Comparison of ENCODE assay signal across 8 cellular contexts in the genomic region with DNA sequence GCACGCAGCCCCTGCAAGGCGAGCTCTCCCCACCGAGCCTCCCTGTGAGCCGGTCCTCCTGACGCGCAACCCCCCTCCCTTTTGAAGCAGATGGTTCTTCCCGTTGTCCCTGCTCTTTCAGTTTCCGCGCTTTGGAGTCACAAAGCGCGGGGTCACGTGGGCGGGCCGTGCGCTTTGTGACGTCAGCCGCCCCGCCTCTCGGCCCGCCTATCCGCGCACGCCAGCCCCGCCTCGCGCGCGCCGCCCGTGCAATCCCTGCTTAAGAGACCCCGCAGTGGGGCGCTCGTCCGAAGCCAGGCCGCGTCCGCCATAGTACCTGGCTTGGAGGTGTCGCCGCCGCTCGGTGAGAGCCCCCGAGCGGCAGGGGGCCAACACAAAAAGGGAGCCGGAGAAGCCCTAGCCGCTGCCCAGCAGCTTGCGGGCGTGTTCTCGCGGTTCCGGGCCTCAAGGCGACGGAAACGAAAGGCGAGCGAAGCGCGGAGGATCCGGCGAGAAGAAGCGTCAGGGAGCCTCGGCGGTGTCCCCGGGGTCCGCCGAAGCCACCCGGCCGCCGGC. TPM values are rescaled to one million over a fixed set of nuclear protein-coding genes. Genes with fewer than 3 reads are reported as not detected.
DNase-seq lines count a peak whose midpoint lies in the region; ATAC-seq and TF ChIP-seq lines count a peak whose summit lies in the region.

A gene with protein sequence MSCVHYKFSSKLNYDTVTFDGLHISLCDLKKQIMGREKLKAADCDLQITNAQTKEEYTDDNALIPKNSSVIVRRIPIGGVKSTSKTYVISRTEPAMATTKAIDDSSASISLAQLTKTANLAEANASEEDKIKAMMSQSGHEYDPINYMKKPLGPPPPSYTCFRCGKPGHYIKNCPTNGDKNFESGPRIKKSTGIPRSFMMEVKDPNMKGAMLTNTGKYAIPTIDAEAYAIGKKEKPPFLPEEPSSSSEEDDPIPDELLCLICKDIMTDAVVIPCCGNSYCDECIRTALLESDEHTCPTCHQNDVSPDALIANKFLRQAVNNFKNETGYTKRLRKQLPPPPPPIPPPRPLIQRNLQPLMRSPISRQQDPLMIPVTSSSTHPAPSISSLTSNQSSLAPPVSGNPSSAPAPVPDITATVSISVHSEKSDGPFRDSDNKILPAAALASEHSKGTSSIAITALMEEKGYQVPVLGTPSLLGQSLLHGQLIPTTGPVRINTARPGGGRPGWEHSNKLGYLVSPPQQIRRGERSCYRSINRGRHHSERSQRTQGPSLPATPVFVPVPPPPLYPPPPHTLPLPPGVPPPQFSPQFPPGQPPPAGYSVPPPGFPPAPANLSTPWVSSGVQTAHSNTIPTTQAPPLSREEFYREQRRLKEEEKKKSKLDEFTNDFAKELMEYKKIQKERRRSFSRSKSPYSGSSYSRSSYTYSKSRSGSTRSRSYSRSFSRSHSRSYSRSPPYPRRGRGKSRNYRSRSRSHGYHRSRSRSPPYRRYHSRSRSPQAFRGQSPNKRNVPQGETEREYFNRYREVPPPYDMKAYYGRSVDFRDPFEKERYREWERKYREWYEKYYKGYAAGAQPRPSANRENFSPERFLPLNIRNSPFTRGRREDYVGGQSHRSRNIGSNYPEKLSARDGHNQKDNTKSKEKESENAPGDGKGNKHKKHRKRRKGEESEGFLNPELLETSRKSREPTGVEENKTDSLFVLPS (N-terminal part only) (plus strand): TSS at position 272 of the 555 bp plus-strand sequence. CDS start 1,061 bp downstream, outside the sequence.

- intact Hi-C loops in right cardiac atrium (cut with DNase I): no loop called here
- intact Hi-C loops in vagina (cut with DNase I): no loop called here

- H3K27ac ChIP-seq in right cardiac atrium (ENCODE audit: low read length) (peak within 1 kb of the TSS; percentile 99), vagina (peak within 1 kb of the TSS; percentile 100)

- no peaks in the 10 kb centered on the region for H3K4me1 ChIP-seq in right cardiac atrium (ENCODE audit: control insufficient read depth, insufficient read depth, low read length)
- peaks cover 37% of the 10 kb centered on the region for H3K4me1 ChIP-seq in vagina

- peak within 1 kb of the TSS; percentile 89 for H3K4me3 ChIP-seq in right cardiac atrium (ENCODE audit: low read length)
- peak within 1 kb of the TSS; percentile 95 to 97 for H3K4me3 ChIP-seq in vagina

- DNase-seq in NCI-H187 (lab: John Stamatoyannopoulos, UW) (peak; percentile 75 to 86), T-helper 2 cell (peak; percentile 83 to 97 (median 90)), anterior cingulate cortex (lab: John Stamatoyannopoulos, UW) (peak; percentile 41 to 96 (median 93)), right cardiac atrium (peak; percentile 95 to 98 (median 98)), putamen (ENCODE audit: low spot score) (peak; percentile 97), vagina (ENCODE audit: extremely low spot score in 2 of 2) (peak in 1 of 2 donors; percentile 96)

- H3K9me3 ChIP-seq in right cardiac atrium (ENCODE audit: control insufficient read depth, low read length) (no peaks in the 10 kb centered on the region), vagina (no peaks in the 10 kb centered on the region)

- WGBS in right cardiac atrium: under 1% methylated on average over 68 of the region's 68 CpGs

- ATAC-seq in GM18498 (IDR thresholded peaks at IDR 0.05; ENCODE audit: unreplicated experiment) (peak; percentile 89), HG02938 (IDR thresholded peaks at IDR 0.05; ENCODE audit: unreplicated experiment) (peak; percentile 84), right cardiac atrium (peak; percentile 98)

- peak in 1 of 3 experiments; percentile 24 for TF ChIP-seq CTCF in vagina (IDR thresholded peaks at IDR 0.05)

- H3K36me3 ChIP-seq in vagina: no peaks in the 10 kb centered on the region

- TF ChIP-seq POLR2A in vagina (IDR thresholded peaks at IDR 0.05): peak; percentile 90 to 100

- no peaks in the 10 kb centered on the region for H3K27me3 ChIP-seq in right cardiac atrium (ENCODE audit: control insufficient read depth, insufficient read depth)
- no peaks in the 10 kb centered on the region for H3K27me3 ChIP-seq in vagina

RNA-seq across cellular contexts. Expression of the gene that starts here (rescaled TPM):
- total RNA-seq in right cardiac atrium (10 to 100 TPM; 27.5 to 41.2 (median 33.0) TPM), vagina (38.5 TPM)
- 26.0 TPM for polyA plus RNA-seq in right cardiac atrium
